1 cellular context compared by ENCODE assay signal in genomic region chr17:6435968-6436367, GRCh38.
TF ChIP-seq lines count a peak whose summit lies in the region.

No MANE protein-coding gene starts in this region.

TF ChIP-seq in HCT116, 20 proteins besides CTCF, POLR2A, EP300 and RAD21 (continued from another document):
- TF ChIP-seq ZBTB33 (IDR thresholded peaks at IDR 0.05; ENCODE audit: extremely low read depth, insufficient replicate concordance, low read length) (no peak), CBX3 (IDR thresholded peaks at IDR 0.05; ENCODE audit: low read depth) (no peak), EZH2phosphoT487 (IDR thresholded peaks at IDR 0.05; ENCODE audit: borderline replicate concordance) (no peak), EGR1 (IDR thresholded peaks at IDR 0.05; ENCODE audit: low read depth) (no peak), ATF3 (IDR thresholded peaks at IDR 0.05) (no peak), POLR2AphosphoS5 (IDR thresholded peaks at IDR 0.05; ENCODE audit: low read depth, low read length) (no peak), EZH2 (IDR thresholded peaks at IDR 0.05) (no peak), JUND (IDR thresholded peaks at IDR 0.05) (no peak)
